ENCODE assay signal across 9 cellular contexts in the genomic region with DNA sequence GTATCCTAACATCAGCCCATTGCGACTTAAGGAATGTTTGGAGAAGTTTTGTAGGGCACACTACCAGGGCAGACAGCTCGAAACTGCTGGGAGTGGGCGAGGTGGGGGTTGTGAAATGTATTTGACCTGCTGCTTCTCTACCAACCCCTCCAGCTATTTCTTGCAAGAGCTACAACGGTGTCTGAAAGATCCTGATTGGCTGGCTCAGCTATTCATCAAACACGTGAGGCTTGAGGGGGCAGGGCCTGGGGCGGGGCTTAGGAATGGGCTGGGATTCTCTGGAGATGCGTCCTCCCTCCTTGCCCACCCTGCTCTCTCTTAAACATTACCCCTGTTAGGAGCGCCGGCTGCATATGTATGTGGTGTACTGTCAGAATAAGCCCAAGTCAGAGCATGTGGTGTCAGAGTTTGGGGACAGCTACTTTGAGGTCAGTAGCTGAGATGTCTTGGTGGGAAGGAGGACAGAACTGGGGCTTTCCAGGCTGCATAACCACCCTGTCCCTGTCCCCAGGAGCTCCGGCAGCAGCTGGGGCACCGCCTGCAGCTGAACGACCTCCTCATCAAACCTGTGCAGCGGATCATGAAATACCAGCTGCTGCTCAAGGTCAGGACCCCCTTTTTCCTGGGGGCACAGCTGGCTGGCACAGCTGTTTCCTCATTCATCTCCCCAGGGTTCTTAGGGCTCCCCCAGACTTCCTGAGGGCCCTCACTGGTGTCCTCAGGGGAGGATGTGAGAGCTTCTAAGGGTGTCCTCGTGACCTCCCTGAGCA. TPM values are rescaled to one million over a fixed set of nuclear protein-coding genes. Genes with fewer than 3 reads are reported as not detected.
DNase-seq lines count a peak whose midpoint lies in the region; ATAC-seq and TF ChIP-seq lines count a peak whose summit lies in the region.
"Had no signal": no experiment of that assay in that cellular context is flagged by ENCODE, and none has a peak within 500 bp of the region (broad histone marks: within the 10 kb centered on the region; RNA-seq: fewer than 3 reads in every experiment).

No MANE protein-coding gene starts in this region.

- CTCF ChIA-PET in CD8-positive, alpha-beta T cell (lab: Charles Lee) = interaction anchor here (1.2 to 5.1 kb wide), 5 partner anchors 8 to 156 kb away, joined by 4 to 28 read pairs (median 6); a partner anchor contains a TSS

- H3K9me3 ChIP-seq in BLaER1 (peaks cover 8% of the 10 kb centered on the region; the same call in 1 of the 2 replicates), aorta (ENCODE audit: control insufficient read depth, low read length) (no peaks in the 10 kb centered on the region)
- no peaks in the 10 kb centered on the region for H3K9me3 ChIP-seq in CD8-positive, alpha-beta T cell (ENCODE audit: low read length)

- peaks cover 43% of the 10 kb centered on the region for H3K27me3 Mint-ChIP-seq in CD8-positive, alpha-beta T cell (ENCODE audit: low read depth)

- H3K4me1 Mint-ChIP-seq in CD8-positive, alpha-beta T cell (ENCODE audit: low read depth) = peaks cover 12% of the 10 kb centered on the region

- no peak overlapping the region for H3K27ac Mint-ChIP-seq in CD8-positive, alpha-beta T cell
- H3K27ac Mint-ChIP-seq: activated naive CD8-positive, alpha-beta T cell treated with anti-CD3 and anti-CD28 coated beads, Interleukin-2, amount 10 ng/mL, durations not matched to agents 7 days and 5 days had no signal

- POLR2A ChIA-PET in CD8-positive, alpha-beta T cell (lab: Charles Lee) = no interaction called here

- DNase-seq in cerebellar cortex (ENCODE audit: low spot score) (peak; percentile 72), SKM-1 (lab: John Stamatoyannopoulos, UW; ENCODE audit: unreplicated experiment) (no peak), aorta (no peak), brain microvascular endothelial cell (no peak)
- DNase-seq in CD8-positive, alpha-beta T cell = no peak
- DNase-seq: activated naive CD8-positive, alpha-beta T cell treated with anti-CD3 and anti-CD28 coated beads, Interleukin-2, amount 10 ng/mL, durations not matched to agents 7 days and 5 days had no signal

- H3K4me2 ChIP-seq in BLaER1 = peak overlapping the region; percentile 94

- no peak overlapping the region for H3K4me3 Mint-ChIP-seq in CD8-positive, alpha-beta T cell
- H3K4me3 Mint-ChIP-seq: activated naive CD8-positive, alpha-beta T cell treated with anti-CD3 and anti-CD28 coated beads, Interleukin-2, amount 10 ng/mL, durations not matched to agents 7 days and 5 days had no signal

- peaks cover 3% of the 10 kb centered on the region for H4K20me1 ChIP-seq in BLaER1

- H3K4me3 ChIP-seq in BLaER1 (peak overlapping the region; percentile 50), aorta (ENCODE audit: low read length in 2 of 2) (no peak overlapping the region), brain microvascular endothelial cell (ENCODE audit: low read depth, low read length) (no peak overlapping the region)
- no peak overlapping the region for H3K4me3 ChIP-seq in CD8-positive, alpha-beta T cell (ENCODE audit: low read depth, low read length)

- peak overlapping the region; percentile 94 for H3K27ac ChIP-seq in BLaER1
- no peak overlapping the region for H3K27ac ChIP-seq in CD8-positive, alpha-beta T cell (ENCODE audit: low read depth, low read length)
- no peak overlapping the region for H3K27ac ChIP-seq in aorta (ENCODE audit: low read depth in 1 of 2, low read length in 2 of 2)
- H3K27ac ChIP-seq in brain microvascular endothelial cell = no peak overlapping the region

- H3K36me3 ChIP-seq in BLaER1 (peaks cover 18% of the 10 kb centered on the region; the same call in 1 of the 2 replicates), aorta (ENCODE audit: control insufficient read depth in 1 of 2, insufficient read depth in 2 of 2, low read length in 1 of 2) (peaks cover 0 to 7% of the 10 kb centered on the region in 2 donors), brain microvascular endothelial cell (replicated peaks) (no peaks in the 10 kb centered on the region)
- H3K36me3 ChIP-seq in CD8-positive, alpha-beta T cell (ENCODE audit: insufficient read depth, low read length) = no peaks in the 10 kb centered on the region

- no peaks in the 10 kb centered on the region for H3K36me3 Mint-ChIP-seq in CD8-positive, alpha-beta T cell
- H3K36me3 Mint-ChIP-seq: activated naive CD8-positive, alpha-beta T cell treated with anti-CD3 and anti-CD28 coated beads, Interleukin-2, amount 10 ng/mL, durations not matched to agents 7 days and 5 days had no signal

- TF ChIP-seq CTCF in CD8-positive, alpha-beta T cell (IDR thresholded peaks at IDR 0.05) = no peak
- no peak for TF ChIP-seq CTCF in brain microvascular endothelial cell (IDR thresholded peaks at IDR 0.05; ENCODE audit: low read depth, low read length, missing control alignments)

- ATAC-seq in GM18520 (IDR thresholded peaks at IDR 0.05; ENCODE audit: unreplicated experiment) = peak; percentile 51
- peak; percentile 56 for ATAC-seq in HG02973 (IDR thresholded peaks at IDR 0.05; ENCODE audit: unreplicated experiment)
- no peak for ATAC-seq in CD8-positive, alpha-beta T cell
- ATAC-seq in aorta (ENCODE audit: low FRiP score) = no peak

- in situ Hi-C loops in brain microvascular endothelial cell (cut with HindIII; ENCODE audit: low pct_ligation_motif_present, low sequenced_read_pairs) = no loop called here

- peaks cover 47% of the 10 kb centered on the region for H3K27me3 ChIP-seq in BLaER1
- peaks cover 11% of the 10 kb centered on the region for H3K27me3 ChIP-seq in CD8-positive, alpha-beta T cell (ENCODE audit: insufficient read depth, low read length)
- no peaks in the 10 kb centered on the region for H3K27me3 ChIP-seq in aorta (ENCODE audit: control insufficient read depth in 1 of 2, insufficient read depth in 2 of 2, low read length in 1 of 2)
- H3K27me3 ChIP-seq in brain microvascular endothelial cell (replicated peaks) = peaks cover 2% of the 10 kb centered on the region

- peaks cover 68% of the 10 kb centered on the region for H3K4me1 ChIP-seq in BLaER1
- peaks cover 13% of the 10 kb centered on the region for H3K4me1 ChIP-seq in CD8-positive, alpha-beta T cell (ENCODE audit: insufficient read depth, low read length)
- no peaks in the 10 kb centered on the region for H3K4me1 ChIP-seq in aorta (ENCODE audit: control insufficient read depth in 1 of 2, insufficient read depth in 2 of 2, low read length in 2 of 2)

- intact Hi-C loops in CD8-positive, alpha-beta T cell (cut with DNase I, micrococcal nuclease) = no loop called here
- intact Hi-C loops in aorta (cut with DNase I) = no loop called here

- WGBS in aorta, 2 donors = 61 to 65% methylated on average over 14 of the region's 14 CpGs

- peak overlapping the region; percentile 75 for H3K9ac ChIP-seq in BLaER1

- no peaks in the 10 kb centered on the region for H3K9me3 Mint-ChIP-seq in CD8-positive, alpha-beta T cell
- H3K9me3 Mint-ChIP-seq: activated naive CD8-positive, alpha-beta T cell treated with anti-CD3 and anti-CD28 coated beads, Interleukin-2, amount 10 ng/mL, durations not matched to agents 7 days and 5 days had no signal

RNA-seq across cellular contexts. Expression of a gene that starts 3.1 kb away (rescaled TPM):
- total RNA-seq in CD8-positive, alpha-beta T cell = under 1 TPM; 0.33 to 0.36 TPM
- total RNA-seq in aorta = 10 to 100 TPM; 72.0 to 73.0 TPM
- 100 to 1,000 TPM in 1 of 2 donors, 10 to 100 TPM in 1; 65.6 to 253 TPM for polyA plus RNA-seq in aorta

RNA-seq across cellular contexts. Expression of a gene that starts 9.7 kb away (rescaled TPM):
- total RNA-seq in CD8-positive, alpha-beta T cell = 10 to 100 TPM; 33.2 to 33.7 TPM
- total RNA-seq in aorta = 10 to 100 TPM; 47.2 to 47.4 TPM
- polyA plus RNA-seq in aorta = 100 to 1,000 TPM in 1 of 2 donors, 10 to 100 TPM in 1; 14.0 to 123 TPM

RNA-seq across cellular contexts. Expression of a gene that starts 18.6 kb away (rescaled TPM):
- total RNA-seq in CD8-positive, alpha-beta T cell = not detected
- total RNA-seq in aorta = 1 to 10 TPM; 5.9 to 6.5 TPM
- polyA plus RNA-seq in aorta = 1 to 10 TPM; 1.0 to 2.9 TPM

RNA-seq across cellular contexts. Expression of a gene that starts 23.4 kb away (rescaled TPM):
- total RNA-seq in CD8-positive, alpha-beta T cell = 10 to 100 TPM; 16.4 to 20.1 TPM
- total RNA-seq in aorta = 10 to 100 TPM; 25.1 to 28.4 TPM
- polyA plus RNA-seq in aorta = 10 to 100 TPM; 14.5 to 27.0 TPM

Comparison
In these comparisons a context has a peak if more than half of its experiments do, and no peak if none do; other contexts are left out.
1. ATAC-seq: peak in GM18520 (single experiment) and HG02973 (single experiment); none in CD8-positive, alpha-beta T cell (single experiment) and aorta (single experiment).
2. RNA of a gene that starts 3.1 kb away (total RNA-seq): 72.0 to 73.0 TPM in aorta; 0.33 to 0.36 TPM in CD8-positive, alpha-beta T cell; every median in the first group is over 10 times any median in the second.
3. RNA of a gene that starts 18.6 kb away (total RNA-seq): 5.9 to 6.5 TPM in aorta; not detected in CD8-positive, alpha-beta T cell; every median in the first group is over 4 times any median in the second.